In genomic region chr16:58733671-58734458, GRCh38 we compare ENCODE assay signal across 8 cellular contexts. TPM values are rescaled to one million over a fixed set of nuclear protein-coding genes. Genes with fewer than 3 reads are reported as not detected.
A peak's percentile ranks its signal among the peaks of the same experiment; 100 is the strongest.
DNase-seq lines count a peak whose midpoint lies in the region; ATAC-seq and TF ChIP-seq lines count a peak whose summit lies in the region.

TSS of gene GOT2 (minus strand) at chr16:58734316. CDS start at chr16:58734228, 88 bp downstream.

- H3K9me3 ChIP-seq in colonic mucosa, result no peaks in the 10 kb centered on the region

- intact Hi-C loops in activated CD4-positive, alpha-beta T cell treated with anti-CD3 and anti-CD28 coated beads for 36 hours (cut with DNase I, micrococcal nuclease), result loop anchor here (1.0 to 10.0 kb wide), 11 partner anchors 22 to 605 kb away; partner anchors contain the start of genes SETD6 (in 2 of the 2), CFAP20 (in 1 of the 2), CSNK2A2 (in 1 of the 2) and GINS3 (in 1 of the 2)
- intact Hi-C loops in colonic mucosa (cut with DNase I), result no loop called here

- H3K36me3 Mint-ChIP-seq in activated CD4-positive, alpha-beta T cell treated with anti-CD3 and anti-CD28 coated beads for 36 hours (ENCODE audit: low read depth), result peaks cover 20% of the 10 kb centered on the region

- DNase-seq in AML-193 (lab: John Stamatoyannopoulos, UW) (peak; percentile 66 to 74), NCI-H446 (lab: John Stamatoyannopoulos, UW) (peak; percentile 4 to 61), colonic mucosa (peak; percentile 87), left kidney (ENCODE audit: low read depth, low spot score) (peak; percentile 96)
- DNase-seq in activated CD4-positive, alpha-beta T cell treated with anti-CD3 and anti-CD28 coated beads for 36 hours, result peak; percentile 90
- peak; percentile 82 to 85 for DNase-seq in stimulated activated CD4-positive, alpha-beta T cell treated with anti-CD3 and anti-CD28 coated beads, Interleukin-2, amount 100 ng/mL, for 24 hours

- POLR2A ChIA-PET in activated CD4-positive, alpha-beta T cell treated with anti-CD3 and anti-CD28 coated beads for 36 hours (lab: Charles Lee), result no interaction called here

- no peaks in the 10 kb centered on the region for H3K36me3 ChIP-seq in colonic mucosa

- H3K4me3 Mint-ChIP-seq in activated CD4-positive, alpha-beta T cell treated with anti-CD3 and anti-CD28 coated beads for 36 hours, result peak within 1 kb of the TSS; percentile 92

- no peaks in the 10 kb centered on the region for H3K27me3 Mint-ChIP-seq in activated CD4-positive, alpha-beta T cell treated with anti-CD3 and anti-CD28 coated beads for 36 hours

- peaks cover 42% of the 10 kb centered on the region for H3K4me1 Mint-ChIP-seq in activated CD4-positive, alpha-beta T cell treated with anti-CD3 and anti-CD28 coated beads for 36 hours

- TF ChIP-seq CTCF in colonic mucosa (IDR thresholded peaks at IDR 0.05), result peak; percentile 87

- H3K9ac ChIP-seq in colonic mucosa (ENCODE audit: low read depth in 2 of 2, low read length in 2 of 2), result peak within 1 kb of the TSS; percentile 86 to 90

- H3K4me3 ChIP-seq in colonic mucosa, result peak within 1 kb of the TSS; percentile 74

- H3K9me3 Mint-ChIP-seq in activated CD4-positive, alpha-beta T cell treated with anti-CD3 and anti-CD28 coated beads for 36 hours (ENCODE audit: low read depth), result no peaks in the 10 kb centered on the region

- H3K27me3 ChIP-seq in colonic mucosa, result no peaks in the 10 kb centered on the region

- peak within 1 kb of the TSS; percentile 97 for H3K27ac Mint-ChIP-seq in activated CD4-positive, alpha-beta T cell treated with anti-CD3 and anti-CD28 coated beads for 36 hours

- ATAC-seq in GM19025 (IDR thresholded peaks at IDR 0.05; ENCODE audit: low read depth, unreplicated experiment) (peak; percentile 93), HG03342 (IDR thresholded peaks at IDR 0.05; ENCODE audit: unreplicated experiment) (peak; percentile 93)
- peak; percentile 92 for ATAC-seq in activated CD4-positive, alpha-beta T cell treated with anti-CD3 and anti-CD28 coated beads for 36 hours

- peaks cover 6% of the 10 kb centered on the region for H3K4me1 ChIP-seq in colonic mucosa

- H3K27ac ChIP-seq in colonic mucosa, result peak within 1 kb of the TSS; percentile 68

- CTCF ChIA-PET in activated CD4-positive, alpha-beta T cell treated with anti-CD3 and anti-CD28 coated beads for 36 hours (lab: Charles Lee), result interaction anchor here (0.6 to 2.7 kb wide), 5 partner anchors 9 to 1444 kb away, joined by 3 to 10 read pairs (median 4); partner anchors contain the start of gene SLC38A7

RNA-seq across cellular contexts. Expression of gene GOT2, which starts in this region (rescaled TPM):
- 100 to 1,000 TPM; 128 to 133 TPM for total RNA-seq in activated CD4-positive, alpha-beta T cell treated with anti-CD3 and anti-CD28 coated beads for 36 hours
- total RNA-seq in colonic mucosa, result 100 to 1,000 TPM; 117 to 184 TPM

Comparison
In these comparisons a context has a peak if more than half of its experiments do, and no peak if none do; other contexts are left out.
1. Peak in every context shown above with its lines: DNase-seq, ATAC-seq, H3K4me3 ChIP-seq and H3K27ac ChIP-seq.
2. DNase-seq: peak in every context shown above with its lines; median percentile 96 in left kidney; 90 in activated CD4-positive, alpha-beta T cell treated with anti-CD3 and anti-CD28 coated beads for 36 hours; 87 in colonic mucosa; 84 in stimulated activated CD4-positive, alpha-beta T cell treated with anti-CD3 and anti-CD28 coated beads, Interleukin-2, amount 100 ng/mL, for 24 hours; 70 in AML-193; 32 in NCI-H446.